Comparison of ENCODE assay signal across 14 cellular contexts in genomic region chr17:71304498-71305158, GRCh38.
"Had no signal": no experiment of that assay in that cellular context is flagged by ENCODE, and none has a peak within 500 bp of the region (broad histone marks: within the 10 kb centered on the region; RNA-seq: fewer than 3 reads in every experiment).

No MANE protein-coding gene starts in this region.

- H3K27me3 Mint-ChIP-seq: stimulated activated memory B cell treated with anti-CD40 and anti-IgM and Interleukin-4, amounts not matched to agents 10 μg/mL and 1 μg/mL and 100 μg/mL, for 72 hours had no signal

- H3K36me3 ChIP-seq: right atrium auricular region had no signal

- H3K27ac ChIP-seq: epithelial cell of prostate, right atrium auricular region had no signal

- H3K27me3 ChIP-seq: right atrium auricular region had no signal

- H3K4me1 ChIP-seq: right atrium auricular region had no signal

- DNase-seq: activated CD4-positive, alpha-beta T cell treated with anti-CD3 and anti-CD28 coated beads, Interleukin-2, amount 50 U/mL, for 1 hour; activated naive CD4-positive, alpha-beta T cell treated with Interleukin-2 at 50 U/mL for 16 hours; aorta; cerebellar nuclear complex; effector memory CD4-positive, alpha-beta T cell; foreskin melanocyte; occipital lobe; stimulated activated CD4-positive, alpha-beta T cell treated with anti-CD3 and anti-CD28 coated beads, Interleukin-2, amount 100 ng/mL, for 48 hours had no signal

- H3K4me3 Mint-ChIP-seq: activated T-helper 17 cell treated with anti-CD3 and anti-CD28 coated beads, Interleukin-2, amount 50 U/mL, for 72 hours; nephron; stimulated activated memory B cell treated with anti-CD40 and anti-IgM and Interleukin-4, amounts not matched to agents 10 μg/mL and 1 μg/mL and 100 μg/mL, for 72 hours had no signal

- H3K4me3 ChIP-seq: right atrium auricular region had no signal

- H3K36me3 Mint-ChIP-seq: stimulated activated memory B cell treated with anti-CD40 and anti-IgM and Interleukin-4, amounts not matched to agents 10 μg/mL and 1 μg/mL and 100 μg/mL, for 72 hours had no signal

- H3K4me1 Mint-ChIP-seq: activated T-helper 17 cell treated with anti-CD3 and anti-CD28 coated beads, Interleukin-2, amount 50 U/mL, for 72 hours; nephron; stimulated activated memory B cell treated with anti-CD40 and anti-IgM and Interleukin-4, amounts not matched to agents 10 μg/mL and 1 μg/mL and 100 μg/mL, for 72 hours had no signal

- H3K27ac Mint-ChIP-seq: activated T-helper 17 cell treated with anti-CD3 and anti-CD28 coated beads, Interleukin-2, amount 50 U/mL, for 72 hours; nephron; stimulated activated memory B cell treated with anti-CD40 and anti-IgM and Interleukin-4, amounts not matched to agents 10 μg/mL and 1 μg/mL and 100 μg/mL, for 72 hours had no signal

- ATAC-seq: activated CD4-positive, CD25-positive, alpha-beta regulatory T cell treated with anti-CD3 and anti-CD28 coated beads, Interleukin-2, amount 50 U/mL, for 24 hours; activated T-helper 17 cell treated with anti-CD3 and anti-CD28 coated beads, Interleukin-2, amount 50 U/mL, for 72 hours; stimulated activated memory B cell treated with anti-CD40 and anti-IgM and Interleukin-4, amounts not matched to agents 10 μg/mL and 1 μg/mL and 100 μg/mL, for 72 hours had no signal
